ENCODE assay signal across 13 cellular contexts in the genomic region with DNA sequence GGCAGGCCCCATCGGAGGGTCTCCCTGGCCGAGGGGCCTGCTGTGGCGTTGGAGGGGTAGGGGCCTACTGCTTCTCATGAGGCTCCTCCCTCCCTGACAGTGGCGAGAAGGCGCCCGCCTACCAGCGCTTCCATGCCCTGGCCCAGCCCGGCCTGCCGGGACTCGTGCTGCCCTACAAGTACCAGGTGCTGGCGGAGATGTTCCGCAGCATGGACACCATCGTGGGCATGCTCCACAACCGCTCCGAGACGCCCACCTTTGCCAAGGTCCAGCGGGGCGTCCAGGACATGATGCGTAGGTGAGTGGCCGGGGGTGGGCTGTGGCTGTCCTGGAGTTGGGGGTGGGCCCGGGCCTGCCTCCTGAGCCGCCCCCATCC. TPM values are rescaled to one million over a fixed set of nuclear protein-coding genes. Genes with fewer than 3 reads are reported as not detected.
DNase-seq lines count a peak whose midpoint lies in the region; ATAC-seq and TF ChIP-seq lines count a peak whose summit lies in the region.
"Had no signal": no experiment of that assay in that cellular context is flagged by ENCODE, and none has a peak within 500 bp of the region (broad histone marks: within the 10 kb centered on the region; RNA-seq: fewer than 3 reads in every experiment).

No MANE protein-coding gene starts in this region.

- peaks cover 5% of the 10 kb centered on the region; the same call in 1 of the 2 replicates for H3F3A ChIP-seq in MM.1S (ENCODE audit: insufficient read depth, low read length)
- H3F3A ChIP-seq in smooth muscle cell (ENCODE audit: low read depth): peaks cover 2% of the 10 kb centered on the region

- H3K9me2 ChIP-seq in MM.1S (replicated peaks; ENCODE audit: insufficient read depth, low read length): no peaks in the 10 kb centered on the region

- H3K79me1 ChIP-seq in trophoblast cell (ENCODE audit: low read length): peaks cover 9% of the 10 kb centered on the region

- DNase-seq in activated CD8-positive, alpha-beta memory T cell treated with anti-CD3 and anti-CD28 coated beads, Interleukin-2, amount 10 ng/mL, durations not matched to agents 7 days and 5 days: no peak
- DNase-seq in activated CD8-positive, alpha-beta memory T cell treated with anti-CD3 and anti-CD28 coated beads, Interleukin-2, amount 50 U/mL, for 4 hours: no peak
- DNase-seq in MM.1S (no peak), adipocyte (ENCODE audit: low read depth) (no peak), trophoblast cell (no peak), SIG-M5 (lab: John Stamatoyannopoulos, UW) (no peak), kidney glomerular epithelial cell (lab: John Stamatoyannopoulos, UW) (no peak), smooth muscle cell (lab: John Stamatoyannopoulos, UW; ENCODE audit: unreplicated experiment) (no peak)
- DNase-seq: cerebellar nuclear complex; H7; NCI-H82; stimulated activated naive CD4-positive, alpha-beta T cell treated with Interleukin-2 at 50 U/mL for 16 hours had no signal

- peak overlapping the region; percentile 82 for H3K4me3 Mint-ChIP-seq in activated CD8-positive, alpha-beta memory T cell treated with anti-CD3 and anti-CD28 coated beads, Interleukin-2, amount 10 ng/mL, durations not matched to agents 7 days and 5 days

- H3K14ac ChIP-seq in trophoblast cell (ENCODE audit: low read length): no peak overlapping the region

- H2BK120ac ChIP-seq in trophoblast cell (ENCODE audit: insufficient read depth, low read length, poor library complexity): no peak overlapping the region

- no CpG with 5 or more reads among the region's 22 CpGs for WGBS in trophoblast cell (ENCODE audit: extremely low coverage, insufficient coverage, insufficient read length)
- 96% methylated on average over 21 of the region's 22 CpGs for WGBS in smooth muscle cell (ENCODE audit: low lambda C conversion rate)

- H3K79me2 ChIP-seq in MM.1S (ENCODE audit: low read length): peaks cover 48% of the 10 kb centered on the region
- H3K79me2 ChIP-seq in trophoblast cell (ENCODE audit: control insufficient read depth, insufficient read depth, low read length, poor library complexity): peaks cover 9% of the 10 kb centered on the region
- H3K79me2 ChIP-seq in smooth muscle cell (ENCODE audit: low read depth): no peaks in the 10 kb centered on the region

- CTCF ChIA-PET in activated CD8-positive, alpha-beta memory T cell treated with anti-CD3 and anti-CD28 coated beads, Interleukin-2, amount 10 ng/mL, durations not matched to agents 7 days and 5 days (lab: Charles Lee): interaction anchor here (1.0 kb wide), 1 partner anchor 68 kb away, joined by 5 read pairs; no protein-coding TSS in a partner anchor

- H2BK12ac ChIP-seq in trophoblast cell (ENCODE audit: low read length): no peak overlapping the region

- H2BK5ac ChIP-seq in trophoblast cell (ENCODE audit: low read depth, low read length, poor library complexity): no peak overlapping the region

- peaks cover 46% of the 10 kb centered on the region for H3K4me1 Mint-ChIP-seq in activated CD8-positive, alpha-beta memory T cell treated with anti-CD3 and anti-CD28 coated beads, Interleukin-2, amount 10 ng/mL, durations not matched to agents 7 days and 5 days

- no peak for ATAC-seq in activated CD8-positive, alpha-beta memory T cell treated with anti-CD3 and anti-CD28 coated beads, Interleukin-2, amount 10 ng/mL, durations not matched to agents 7 days and 5 days

- no peak overlapping the region for H4K91ac ChIP-seq in trophoblast cell (ENCODE audit: low read depth, low read length)

- H3K27me3 ChIP-seq in MM.1S (replicated peaks; ENCODE audit: insufficient read depth, low read length) (no peaks in the 10 kb centered on the region), adipocyte (replicated peaks; ENCODE audit: control insufficient read depth, insufficient read depth, low read length) (no peaks in the 10 kb centered on the region), trophoblast cell (ENCODE audit: insufficient read depth, low read length) (no peaks in the 10 kb centered on the region), smooth muscle cell (ENCODE audit: low read depth) (no peaks in the 10 kb centered on the region)

- H3K36me3 ChIP-seq in MM.1S (replicated peaks; ENCODE audit: insufficient read depth, low read length) (no peaks in the 10 kb centered on the region), adipocyte (ENCODE audit: control insufficient read depth, insufficient read depth, low read length, severe bottlenecking) (peaks cover 22% of the 10 kb centered on the region), trophoblast cell (ENCODE audit: control insufficient read depth in 1 of 2, insufficient read depth in 2 of 2, low read length in 2 of 2) (peaks cover 51% of the 10 kb centered on the region in 2 experiments), smooth muscle cell (ENCODE audit: low read depth) (no peaks in the 10 kb centered on the region)

- H4K12ac ChIP-seq in trophoblast cell (ENCODE audit: low read depth, low read length): no peak overlapping the region

- H3K9me3 ChIP-seq in MM.1S (replicated peaks; ENCODE audit: insufficient read depth, low read length) (no peaks in the 10 kb centered on the region), adipocyte (ENCODE audit: control insufficient read depth, low read length) (no peaks in the 10 kb centered on the region), trophoblast cell (ENCODE audit: insufficient read depth, low read depth, low read length) (no peaks in the 10 kb centered on the region), smooth muscle cell (replicated peaks; ENCODE audit: low read depth) (no peaks in the 10 kb centered on the region)

- no peak overlapping the region for H3K9ac ChIP-seq in MM.1S (ENCODE audit: low read length)
- peak overlapping the region; percentile 64 for H3K9ac ChIP-seq in adipocyte (ENCODE audit: low read length)
- no peak overlapping the region for H3K9ac ChIP-seq in trophoblast cell (ENCODE audit: low read length)
- H3K9ac ChIP-seq in smooth muscle cell (ENCODE audit: low read depth): no peak overlapping the region

- no peak overlapping the region for H3K27ac Mint-ChIP-seq in activated CD8-positive, alpha-beta memory T cell treated with anti-CD3 and anti-CD28 coated beads, Interleukin-2, amount 10 ng/mL, durations not matched to agents 7 days and 5 days

- H3K9me3 Mint-ChIP-seq in activated CD8-positive, alpha-beta memory T cell treated with anti-CD3 and anti-CD28 coated beads, Interleukin-2, amount 10 ng/mL, durations not matched to agents 7 days and 5 days (ENCODE audit: low read depth): no peaks in the 10 kb centered on the region
- H3K9me3 Mint-ChIP-seq: T-helper 1 cell treated with Interleukin-12 subunit alpha and Interleukin-12 subunit beta and Interleukin-4 antibody, amounts not matched to agents 30 μg/mL and 1 μg/mL, for 36 hours had no signal

- peak overlapping the region; percentile 25 for H3K18ac ChIP-seq in trophoblast cell (ENCODE audit: low read length)

- H3K4me2 ChIP-seq in MM.1S (ENCODE audit: low read depth, low read length): peak overlapping the region; percentile 78; the same call in 1 of the 2 replicates
- H3K4me2 ChIP-seq in trophoblast cell (ENCODE audit: low read length): peak overlapping the region; percentile 68
- no peak overlapping the region for H3K4me2 ChIP-seq in smooth muscle cell

- no peak overlapping the region for H2AFZ ChIP-seq in MM.1S (ENCODE audit: low read length)
- H2AFZ ChIP-seq in trophoblast cell (ENCODE audit: insufficient read depth, low read length, poor library complexity): no peak overlapping the region
- H2AFZ ChIP-seq in smooth muscle cell (ENCODE audit: low read depth): no peak overlapping the region

- 0 out of 2 replicates have a peak overlapping the region, but pooled peaks have one; percentile 74 for H3K4me3 ChIP-seq in MM.1S (ENCODE audit: low read length)
- no peak overlapping the region for H3K4me3 ChIP-seq in adipocyte (ENCODE audit: low read length)
- no peak overlapping the region for H3K4me3 ChIP-seq in trophoblast cell (ENCODE audit: low read depth, low read length)
- H3K4me3 ChIP-seq in smooth muscle cell: no peak overlapping the region

- no peak overlapping the region for H2AK5ac ChIP-seq in trophoblast cell (ENCODE audit: low read length)

- H3K27me3 Mint-ChIP-seq in activated CD8-positive, alpha-beta memory T cell treated with anti-CD3 and anti-CD28 coated beads, Interleukin-2, amount 10 ng/mL, durations not matched to agents 7 days and 5 days: no peaks in the 10 kb centered on the region

- H3K4me1 ChIP-seq in MM.1S (ENCODE audit: low read length) (peaks cover 4% of the 10 kb centered on the region; the same call in 1 of the 2 replicates), adipocyte (ENCODE audit: control insufficient read depth, insufficient read depth, low read length) (peaks cover 18% of the 10 kb centered on the region), trophoblast cell (ENCODE audit: control insufficient read depth in 1 of 2, insufficient read depth in 2 of 2, low read length in 2 of 2) (peaks cover 9 to 19% of the 10 kb centered on the region in 2 experiments), smooth muscle cell (ENCODE audit: low read depth) (peaks cover 12% of the 10 kb centered on the region)

- H3K27ac ChIP-seq in MM.1S (ENCODE audit: low read length) (no peak overlapping the region), trophoblast cell (ENCODE audit: low read depth, low read length) (no peak overlapping the region), smooth muscle cell (ENCODE audit: low read depth) (no peak overlapping the region)

- TF ChIP-seq CTCF in MM.1S (IDR thresholded peaks at IDR 0.05; ENCODE audit: low read length) (no peak), smooth muscle cell (IDR thresholded peaks at IDR 0.05; ENCODE audit: borderline replicate concordance, insufficient read depth, poor library complexity, severe bottlenecking) (no peak)

- H4K20me1 ChIP-seq in MM.1S (ENCODE audit: insufficient read depth, low read length) (no peaks in the 10 kb centered on the region), smooth muscle cell (ENCODE audit: low read depth) (peaks cover under 1% of the 10 kb centered on the region)

- H3K23ac ChIP-seq in trophoblast cell (ENCODE audit: low read length): no peak overlapping the region

- no peak overlapping the region for H3K4ac ChIP-seq in trophoblast cell (ENCODE audit: low read depth, low read length)

- H4K8ac ChIP-seq in trophoblast cell (ENCODE audit: low read depth, low read length): no peak overlapping the region

- peaks cover 40% of the 10 kb centered on the region for H3K36me3 Mint-ChIP-seq in activated CD8-positive, alpha-beta memory T cell treated with anti-CD3 and anti-CD28 coated beads, Interleukin-2, amount 10 ng/mL, durations not matched to agents 7 days and 5 days

RNA-seq across cellular contexts. Expression of a gene that starts 1.7 kb away (rescaled TPM):
- 100 to 1,000 TPM; 124 to 191 TPM for total RNA-seq in activated CD8-positive, alpha-beta memory T cell treated with anti-CD3 and anti-CD28 coated beads, Interleukin-2, amount 10 ng/mL, durations not matched to agents 7 days and 5 days
- 19.4 and 19.8 TPM in 2 replicates for polyA plus RNA-seq in trophoblast cell (2013)
- total RNA-seq in smooth muscle cell: 2.1 and 5.3 TPM in 2 replicates
- 9.0 and 13.3 TPM in 2 replicates for polyA plus RNA-seq in smooth muscle cell

RNA-seq across cellular contexts. Expression of a gene that starts 6.4 kb away (rescaled TPM):
- total RNA-seq in activated CD8-positive, alpha-beta memory T cell treated with anti-CD3 and anti-CD28 coated beads, Interleukin-2, amount 10 ng/mL, durations not matched to agents 7 days and 5 days: 100 to 1,000 TPM; 127 to 148 TPM
- 95.8 and 96.2 TPM in 2 replicates for polyA plus RNA-seq in trophoblast cell (2013)
- total RNA-seq in smooth muscle cell: 72.5 and 143 TPM in 2 replicates
- 200 and 216 TPM in 2 replicates for polyA plus RNA-seq in smooth muscle cell

RNA-seq across cellular contexts. Expression of a gene that starts 20.3 kb away (rescaled TPM):
- total RNA-seq in activated CD8-positive, alpha-beta memory T cell treated with anti-CD3 and anti-CD28 coated beads, Interleukin-2, amount 10 ng/mL, durations not matched to agents 7 days and 5 days: 100 to 1,000 TPM; 269 to 347 TPM
- polyA plus RNA-seq in trophoblast cell (2013): 77.3 and 84.7 TPM in 2 replicates
- total RNA-seq in smooth muscle cell: 59.2 and 62.1 TPM in 2 replicates
- 70.9 and 107 TPM in 2 replicates for polyA plus RNA-seq in smooth muscle cell

RNA-seq across cellular contexts. Expression of a gene that starts 51.4 kb away (rescaled TPM):
- total RNA-seq in activated CD8-positive, alpha-beta memory T cell treated with anti-CD3 and anti-CD28 coated beads, Interleukin-2, amount 10 ng/mL, durations not matched to agents 7 days and 5 days: 10 to 100 TPM; 30.8 to 38.8 TPM
- 20.9 and 21.0 TPM in 2 replicates for polyA plus RNA-seq in trophoblast cell (2013)
- 13.4 and 20.8 TPM in 2 replicates for total RNA-seq in smooth muscle cell
- polyA plus RNA-seq in smooth muscle cell: 19.5 and 21.3 TPM in 2 replicates

RNA-seq across cellular contexts. Expression of a gene that starts 51.6 kb away (rescaled TPM):
- total RNA-seq in activated CD8-positive, alpha-beta memory T cell treated with anti-CD3 and anti-CD28 coated beads, Interleukin-2, amount 10 ng/mL, durations not matched to agents 7 days and 5 days: 10 to 100 TPM; 49.2 to 51.3 TPM
- 77.0 and 81.9 TPM in 2 replicates for polyA plus RNA-seq in trophoblast cell (2013)
- total RNA-seq in smooth muscle cell: 17.9 and 36.3 TPM in 2 replicates
- 125 and 130 TPM in 2 replicates for polyA plus RNA-seq in smooth muscle cell

Comparison
In these comparisons a context has a peak if more than half of its experiments do, and no peak if none do; other contexts are left out.
1. RNA of a gene that starts 1.7 kb away (total RNA-seq): 124 to 191 TPM in activated CD8-positive, alpha-beta memory T cell treated with anti-CD3 and anti-CD28 coated beads, Interleukin-2, amount 10 ng/mL, durations not matched to agents 7 days and 5 days; 2.1 to 5.3 TPM in smooth muscle cell; every median in the first group is over 10 times any median in the second.